19 cellular contexts compared by ENCODE assay signal in the genomic region with DNA sequence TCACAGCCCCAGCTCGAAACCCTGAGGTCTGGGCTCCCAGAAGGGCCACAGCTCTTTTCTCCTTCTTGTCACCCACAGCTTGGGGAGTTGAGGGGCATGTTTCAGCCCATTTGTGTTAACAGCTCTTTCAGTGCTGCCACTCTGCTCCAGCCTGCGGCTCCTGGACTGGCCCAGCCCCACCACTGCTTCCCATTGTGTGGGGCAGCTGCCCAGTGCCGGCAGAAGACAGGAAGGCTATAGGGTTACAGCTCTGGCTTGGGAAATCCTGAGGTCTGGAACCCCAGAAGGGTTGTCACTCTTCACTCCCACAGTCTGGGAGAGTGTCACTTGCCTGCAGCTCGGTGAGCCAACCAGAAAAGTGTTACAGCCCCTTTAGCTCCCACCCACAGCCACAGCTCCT.
"Had no signal": no experiment of that assay in that cellular context is flagged by ENCODE, and none has a peak within 500 bp of the region (broad histone marks: within the 10 kb centered on the region; RNA-seq: fewer than 3 reads in every experiment).

No MANE protein-coding gene starts in this region.

- H3K4me3 Mint-ChIP-seq: mesothelial cell of epicardium; stimulated activated naive CD8-positive, alpha-beta T cell treated with anti-CD3 and anti-CD28 coated beads, Interleukin-15, Interleukin-2, amounts not matched to agents 100 ng/mL and 50 ng/mL, for 24 hours; T-helper 1 cell treated with Interleukin-12 subunit alpha and Interleukin-12 subunit beta and Interleukin-4 antibody, amounts not matched to agents 30 μg/mL and 1 μg/mL, for 36 hours; type B pancreatic cell had no signal

- H3K4me3 ChIP-seq: lower lobe of right lung, skin epidermis, suprapubic skin had no signal

- H3K36me3 ChIP-seq: brain microvascular endothelial cell, lower lobe of right lung had no signal

- H3K27me3 Mint-ChIP-seq: stimulated activated naive CD8-positive, alpha-beta T cell treated with anti-CD3 and anti-CD28 coated beads, Interleukin-15, Interleukin-2, amounts not matched to agents 100 ng/mL and 50 ng/mL, for 24 hours; type B pancreatic cell had no signal

- H3K27ac Mint-ChIP-seq: mesothelial cell of epicardium; stimulated activated naive CD8-positive, alpha-beta T cell treated with anti-CD3 and anti-CD28 coated beads, Interleukin-15, Interleukin-2, amounts not matched to agents 100 ng/mL and 50 ng/mL, for 24 hours; T-helper 1 cell treated with Interleukin-12 subunit alpha and Interleukin-12 subunit beta and Interleukin-4 antibody, amounts not matched to agents 30 μg/mL and 1 μg/mL, for 36 hours; type B pancreatic cell had no signal

- DNase-seq: activated CD4-positive, alpha-beta T cell treated with anti-CD3 and anti-CD28 coated beads for 1 hour; activated CD8-positive, alpha-beta memory T cell treated with anti-CD3 and anti-CD28 coated beads for 24 hours; activated CD8-positive, alpha-beta memory T cell treated with anti-CD3 and anti-CD28 coated beads, Interleukin-2, amount 50 U/mL, for 48 hours; activated effector memory CD4-positive, alpha-beta T cell treated with anti-CD3 and anti-CD28 coated beads, Interleukin-2, amount 50 U/mL, for 16 hours; activated naive CD4-positive, alpha-beta T cell treated with anti-CD3 and anti-CD28 coated beads, Interleukin-2, amount 50 U/mL, for 16 hours; activated T-cell treated with anti-CD3 and anti-CD28 coated beads, Interleukin-2, amount 50 U/mL, for 48 hours; aorta; brain microvascular endothelial cell; cerebellar nuclear complex; effector CD4-positive, alpha-beta T cell; lower lobe of right lung; retina had no signal

- H3K27me3 ChIP-seq: brain microvascular endothelial cell, suprapubic skin had no signal

- H3K9me3 ChIP-seq: lower lobe of right lung, suprapubic skin had no signal

- H3K27ac ChIP-seq: brain microvascular endothelial cell, lower lobe of right lung, skin epidermis, suprapubic skin, VCaP had no signal

- H3K9me3 Mint-ChIP-seq: stimulated activated naive CD8-positive, alpha-beta T cell treated with anti-CD3 and anti-CD28 coated beads, Interleukin-15, Interleukin-2, amounts not matched to agents 100 ng/mL and 50 ng/mL, for 24 hours had no signal
